ENCODE assay signal across 6 cellular contexts in the genomic region with DNA sequence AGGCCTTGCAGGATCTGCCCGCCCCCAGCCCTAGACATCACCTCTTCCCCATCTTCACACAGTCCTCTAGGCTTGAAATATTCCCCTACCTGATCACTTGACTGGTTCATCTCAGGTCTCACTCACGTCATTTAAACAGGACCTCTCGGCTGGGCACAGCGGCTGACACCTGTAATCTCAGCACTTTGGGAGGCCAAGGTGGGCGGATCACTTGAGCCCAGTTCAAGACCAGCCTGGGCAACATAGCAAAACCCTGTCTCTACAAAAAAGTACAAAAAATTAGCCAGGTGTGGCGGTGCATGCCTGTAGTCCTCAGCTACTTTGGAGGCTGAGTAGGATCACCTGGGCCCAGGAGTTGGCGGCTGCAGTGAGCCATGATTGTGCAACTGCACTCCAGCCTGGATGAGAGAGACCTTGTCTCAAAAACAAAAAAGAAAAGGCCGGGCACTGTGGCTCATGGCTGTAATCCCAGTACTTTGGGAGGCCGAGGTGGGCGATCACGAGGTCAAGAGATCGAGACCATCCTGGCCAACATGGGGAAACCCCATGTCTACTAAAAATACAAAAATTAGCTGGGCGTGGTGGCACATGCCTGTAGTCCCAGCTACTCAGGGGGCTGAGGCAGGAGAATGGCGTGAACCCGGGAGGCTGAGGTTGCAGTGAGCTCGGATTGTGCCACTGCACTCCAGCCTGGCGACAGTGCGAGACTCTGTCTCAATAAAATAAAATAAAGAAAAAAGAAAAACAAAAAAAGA. TPM values are rescaled to one million over a fixed set of nuclear protein-coding genes. Genes with fewer than 3 reads are reported as not detected.
DNase-seq lines count a peak whose midpoint lies in the region; ATAC-seq and TF ChIP-seq lines count a peak whose summit lies in the region.
"Not testable (repeated sequence)": the region's sequence is repeated elsewhere in the genome, so short reads cannot be mapped to it uniquely, and the experiment has no call there.

No MANE protein-coding gene starts in this region.

- not testable (repeated sequence) for H2AFZ ChIP-seq in OCI-LY3 (ENCODE audit: low read depth, low read length); smooth muscle cell (ENCODE audit: low read depth)

- not testable (repeated sequence) for DNase-seq in CD4-positive, alpha-beta T cell; activated T-cell treated with anti-CD3 and anti-CD28 coated beads, Interleukin-2, amount 50 U/mL, for 4 hours; central memory CD8-positive, alpha-beta T cell (ENCODE audit: low spot score in 2 of 2); smooth muscle cell (lab: John Stamatoyannopoulos, UW; ENCODE audit: unreplicated experiment)
- peak; percentile 20 for DNase-seq in lower lobe of right lung

- peaks cover 21% of the 10 kb centered on the region for H3F3A ChIP-seq in smooth muscle cell (ENCODE audit: low read depth)

- peaks cover 62% of the 10 kb centered on the region for H3K36me3 Mint-ChIP-seq in CD4-positive, alpha-beta T cell (ENCODE audit: low read depth)
- peaks cover 32% of the 10 kb centered on the region for H3K36me3 Mint-ChIP-seq in activated T-cell treated with anti-CD3 and anti-CD28 coated beads, Interleukin-2, amount 50 U/mL, for 4 hours (ENCODE audit: insufficient read depth)
- peaks cover 44% of the 10 kb centered on the region for H3K36me3 Mint-ChIP-seq in central memory CD8-positive, alpha-beta T cell (ENCODE audit: insufficient read depth)

- ATAC-seq in CD4-positive, alpha-beta T cell (ENCODE audit: poor library complexity); activated T-cell treated with anti-CD3 and anti-CD28 coated beads, Interleukin-2, amount 50 U/mL, for 4 hours; central memory CD8-positive, alpha-beta T cell (replicated peaks; ENCODE audit: extremely low read depth, poor library complexity, severe bottlenecking); lower lobe of right lung: not testable (repeated sequence)

- H3K4me3 Mint-ChIP-seq in CD4-positive, alpha-beta T cell: peak overlapping the region; percentile 100
- H3K4me3 Mint-ChIP-seq in activated T-cell treated with anti-CD3 and anti-CD28 coated beads, Interleukin-2, amount 50 U/mL, for 4 hours: peak overlapping the region; percentile 100
- not testable (repeated sequence) for H3K4me3 Mint-ChIP-seq in central memory CD8-positive, alpha-beta T cell

- H3K4me1 ChIP-seq in OCI-LY3 (ENCODE audit: low read length) (peaks cover 34% of the 10 kb centered on the region), lower lobe of right lung (peaks cover 45% of the 10 kb centered on the region), smooth muscle cell (ENCODE audit: low read depth) (peaks cover 15% of the 10 kb centered on the region)

- H3K79me2 ChIP-seq in OCI-LY3 (ENCODE audit: low read length) (peaks cover 70% of the 10 kb centered on the region), smooth muscle cell (ENCODE audit: low read depth) (peaks cover 53% of the 10 kb centered on the region)

- H3K27ac Mint-ChIP-seq in CD4-positive, alpha-beta T cell: peak overlapping the region; percentile 100
- peak overlapping the region; percentile 81 for H3K27ac Mint-ChIP-seq in central memory CD8-positive, alpha-beta T cell (ENCODE audit: low read depth)

- intact Hi-C loops in CD4-positive, alpha-beta T cell (cut with DNase I, micrococcal nuclease): loop anchor here (1.0 to 10.0 kb wide), 6 partner anchors 9 to 406 kb away; partner anchors contain the start of genes PPP2R5B (in 1 of the 2) and SCYL1 (in 1 of the 2)
- intact Hi-C loops in lower lobe of right lung (cut with DNase I): not testable (repeated sequence)

- not testable (repeated sequence) for H3K9me3 Mint-ChIP-seq in CD4-positive, alpha-beta T cell; activated T-cell treated with anti-CD3 and anti-CD28 coated beads, Interleukin-2, amount 50 U/mL, for 4 hours; central memory CD8-positive, alpha-beta T cell

- POLR2A ChIA-PET in CD4-positive, alpha-beta T cell (lab: Charles Lee): interaction anchor here (2.1 to 3.2 kb wide), 5 partner anchors 16 to 380 kb away, joined by 8 to 57 read pairs (median 15); partner anchors contain the start of genes ARL2, CAPN1, MALAT1 and SAC3D1

- not testable (repeated sequence) for H4K20me1 ChIP-seq in OCI-LY3 (ENCODE audit: insufficient read depth, low read length); smooth muscle cell (ENCODE audit: low read depth)

- H3K27me3 Mint-ChIP-seq in CD4-positive, alpha-beta T cell; activated T-cell treated with anti-CD3 and anti-CD28 coated beads, Interleukin-2, amount 50 U/mL, for 4 hours (ENCODE audit: low read depth); central memory CD8-positive, alpha-beta T cell: not testable (repeated sequence)

- H3K36me3 ChIP-seq in OCI-LY3 (replicated peaks; ENCODE audit: low read depth, low read length) (peaks cover 43% of the 10 kb centered on the region), lower lobe of right lung (peaks cover 51% of the 10 kb centered on the region)
- not testable (repeated sequence) for H3K36me3 ChIP-seq in smooth muscle cell (ENCODE audit: low read depth)

- H3K4me1 Mint-ChIP-seq in CD4-positive, alpha-beta T cell (ENCODE audit: low read depth): peaks cover 49% of the 10 kb centered on the region
- peaks cover 53% of the 10 kb centered on the region for H3K4me1 Mint-ChIP-seq in activated T-cell treated with anti-CD3 and anti-CD28 coated beads, Interleukin-2, amount 50 U/mL, for 4 hours (ENCODE audit: low read depth)
- peaks cover 24% of the 10 kb centered on the region for H3K4me1 Mint-ChIP-seq in central memory CD8-positive, alpha-beta T cell

- H3K9me3 ChIP-seq in CD4-positive, alpha-beta T cell (ENCODE audit: control insufficient read depth, low read length); OCI-LY3 (ENCODE audit: insufficient read depth, low read length); lower lobe of right lung; smooth muscle cell (replicated peaks; ENCODE audit: low read depth): not testable (repeated sequence)

- not testable (repeated sequence) for H3K4me3 ChIP-seq in OCI-LY3 (ENCODE audit: low read length); lower lobe of right lung; smooth muscle cell

- not testable (repeated sequence) for H3K4me2 ChIP-seq in OCI-LY3 (ENCODE audit: low read length); smooth muscle cell

- TF ChIP-seq CTCF in CD4-positive, alpha-beta T cell (IDR thresholded peaks at IDR 0.05); OCI-LY3 (IDR thresholded peaks at IDR 0.05; ENCODE audit: low read depth, low read length); lower lobe of right lung (IDR thresholded peaks at IDR 0.05); smooth muscle cell (IDR thresholded peaks at IDR 0.05; ENCODE audit: borderline replicate concordance, insufficient read depth, poor library complexity, severe bottlenecking): not testable (repeated sequence)

- peak overlapping the region; percentile 5 for H3K27ac ChIP-seq in CD4-positive, alpha-beta T cell (ENCODE audit: low read depth, low read length)
- H3K27ac ChIP-seq in OCI-LY3 (ENCODE audit: low read length): peak overlapping the region; percentile 5; the same call in 1 of the 2 replicates
- not testable (repeated sequence) for H3K27ac ChIP-seq in lower lobe of right lung
- H3K27ac ChIP-seq in smooth muscle cell (ENCODE audit: low read depth): peak overlapping the region; percentile 89

- H3K27me3 ChIP-seq in CD4-positive, alpha-beta T cell (ENCODE audit: control insufficient read depth, insufficient read depth, low read length); OCI-LY3 (ENCODE audit: low read depth, low read length); lower lobe of right lung (ENCODE audit: low read depth); smooth muscle cell (ENCODE audit: low read depth): not testable (repeated sequence)

- 98% methylated on average over 18 of the region's 18 CpGs for WGBS in smooth muscle cell (ENCODE audit: low lambda C conversion rate)

- H3K9ac ChIP-seq in OCI-LY3 (ENCODE audit: low read length); smooth muscle cell (ENCODE audit: low read depth): not testable (repeated sequence)

- CTCF ChIA-PET in CD4-positive, alpha-beta T cell (lab: Charles Lee): interaction anchor here (1.7 to 5.3 kb wide), 3 partner anchors 9 to 105 kb away, joined by 7 to 23 read pairs (median 14); partner anchors contain the start of gene ARL2

RNA-seq across cellular contexts. Expression of gene ZNHIT2, which starts 1.6 kb away (rescaled TPM):
- 1 to 10 TPM; 9.0 to 9.5 TPM for total RNA-seq in CD4-positive, alpha-beta T cell
- total RNA-seq in activated T-cell treated with anti-CD3 and anti-CD28 coated beads, Interleukin-2, amount 50 U/mL, for 4 hours: 10 to 100 TPM; 25.9 to 28.1 (median 26.2) TPM
- total RNA-seq in lower lobe of right lung (9.5 TPM), smooth muscle cell (9.1 and 13.8 TPM in 2 replicates)
- polyA plus RNA-seq in smooth muscle cell: 14.5 and 19.5 TPM in 2 replicates

RNA-seq across cellular contexts. Expression of gene FAU, which starts 2.8 kb away (rescaled TPM):
- 1,000 to 10,000 TPM; 1,937 to 1,976 TPM for total RNA-seq in CD4-positive, alpha-beta T cell
- total RNA-seq in activated T-cell treated with anti-CD3 and anti-CD28 coated beads, Interleukin-2, amount 50 U/mL, for 4 hours: 1,000 to 10,000 TPM; 1,673 to 1,831 (median 1,724) TPM
- 766 TPM for total RNA-seq in lower lobe of right lung
- 373 and 509 TPM in 2 replicates for total RNA-seq in smooth muscle cell
- 537 and 578 TPM in 2 replicates for polyA plus RNA-seq in smooth muscle cell

RNA-seq across cellular contexts. Expression of gene MRPL49, which starts 3.0 kb away (rescaled TPM):
- 10 to 100 TPM; 53.0 to 53.3 TPM for total RNA-seq in CD4-positive, alpha-beta T cell
- 100 to 1,000 TPM; 102 to 110 (median 104) TPM for total RNA-seq in activated T-cell treated with anti-CD3 and anti-CD28 coated beads, Interleukin-2, amount 50 U/mL, for 4 hours
- 40.8 TPM for total RNA-seq in lower lobe of right lung
- 28.2 and 43.0 TPM in 2 replicates for total RNA-seq in smooth muscle cell
- polyA plus RNA-seq in smooth muscle cell: 53.2 and 55.4 TPM in 2 replicates

RNA-seq across cellular contexts. Expression of gene TM7SF2, which starts 7.4 kb away (rescaled TPM):
- total RNA-seq in CD4-positive, alpha-beta T cell: 10 to 100 TPM; 20.0 to 20.4 TPM
- 10 to 100 TPM; 18.4 to 19.4 (median 18.7) TPM for total RNA-seq in activated T-cell treated with anti-CD3 and anti-CD28 coated beads, Interleukin-2, amount 50 U/mL, for 4 hours
- total RNA-seq in lower lobe of right lung: 38.8 TPM
- total RNA-seq in smooth muscle cell: 16.8 and 26.9 TPM in 2 replicates
- polyA plus RNA-seq in smooth muscle cell: 17.4 and 43.1 TPM in 2 replicates

RNA-seq across cellular contexts. Expression of gene SYVN1, which starts 15.2 kb away (rescaled TPM):
- 10 to 100 TPM; 89.1 to 96.8 TPM for total RNA-seq in CD4-positive, alpha-beta T cell
- total RNA-seq in activated T-cell treated with anti-CD3 and anti-CD28 coated beads, Interleukin-2, amount 50 U/mL, for 4 hours: 10 to 100 TPM; 36.8 to 51.5 (median 47.2) TPM
- total RNA-seq in lower lobe of right lung (68.1 TPM), smooth muscle cell (39.9 and 52.0 TPM in 2 replicates)
- 30.0 and 32.0 TPM in 2 replicates for polyA plus RNA-seq in smooth muscle cell
